ENCODE assay signal across 23 cellular contexts in the genomic region with DNA sequence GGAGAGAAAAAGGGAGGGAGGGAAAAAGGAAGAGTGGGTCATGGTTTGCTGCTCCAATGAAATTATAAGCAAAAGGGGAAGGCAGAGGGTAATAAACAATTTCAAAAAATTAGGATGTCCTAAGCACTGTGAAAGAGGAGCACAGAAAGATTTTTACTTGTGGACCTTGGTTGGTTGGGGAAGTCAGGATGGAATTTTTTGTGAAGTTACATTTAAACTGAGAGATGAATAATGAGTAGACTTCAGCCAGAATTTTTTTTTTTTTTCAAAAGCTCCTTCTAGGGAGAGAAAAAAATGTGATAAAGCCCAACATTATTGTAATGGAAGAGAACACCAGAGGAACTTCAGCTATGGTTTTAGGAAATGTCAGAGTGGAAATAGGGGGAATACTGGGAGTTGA.
"Had no signal": no experiment of that assay in that cellular context is flagged by ENCODE, and none has a peak within 500 bp of the region (broad histone marks: within the 10 kb centered on the region; RNA-seq: fewer than 3 reads in every experiment).

No MANE protein-coding gene starts in this region.

- H3K27me3 Mint-ChIP-seq: stimulated activated naive CD8-positive, alpha-beta T cell treated with anti-CD3 and anti-CD28 coated beads, Interleukin-15, amount 100 ng/mL, for 72 hours had no signal

- H3K4me3 Mint-ChIP-seq: naive thymus-derived CD8-positive, alpha-beta T cell; nephron progenitor cell; stimulated activated naive CD8-positive, alpha-beta T cell treated with anti-CD3 and anti-CD28 coated beads, Interleukin-15, amount 100 ng/mL, for 72 hours had no signal

- H3K27ac Mint-ChIP-seq: naive thymus-derived CD8-positive, alpha-beta T cell; nephron progenitor cell; stimulated activated naive CD8-positive, alpha-beta T cell treated with anti-CD3 and anti-CD28 coated beads, Interleukin-15, amount 100 ng/mL, for 72 hours had no signal

- H3K9me3 Mint-ChIP-seq: nephron progenitor cell had no signal

- H3K27me3 ChIP-seq: esophagus muscularis mucosa, gastrocnemius medialis, right atrium auricular region, suprapubic skin, transverse colon, upper lobe of right lung, uterus had no signal

- H3K4me3 ChIP-seq: esophagus muscularis mucosa, gastrocnemius medialis, lower lobe of right lung, prostate gland, right atrium auricular region, smooth muscle cell, suprapubic skin, transverse colon, upper lobe of right lung, uterus had no signal

- H3K4me1 ChIP-seq: esophagus muscularis mucosa, gastrocnemius medialis, lower lobe of right lung, prostate gland, right atrium auricular region, suprapubic skin, upper lobe of right lung, uterus had no signal

- H3K27ac ChIP-seq: esophagus muscularis mucosa, gastrocnemius medialis, lower lobe of right lung, prostate gland, right atrium auricular region, suprapubic skin, transverse colon, upper lobe of right lung, uterus had no signal

- H3K4me1 Mint-ChIP-seq: naive thymus-derived CD8-positive, alpha-beta T cell; nephron progenitor cell; stimulated activated naive CD8-positive, alpha-beta T cell treated with anti-CD3 and anti-CD28 coated beads, Interleukin-15, amount 100 ng/mL, for 72 hours had no signal

- H3K36me3 ChIP-seq: esophagus muscularis mucosa, gastrocnemius medialis, lower lobe of right lung, prostate gland, right atrium auricular region, suprapubic skin, transverse colon, upper lobe of right lung, uterus had no signal

- H3K9me3 ChIP-seq: esophagus muscularis mucosa, gastrocnemius medialis, lower lobe of right lung, prostate gland, right atrium auricular region, suprapubic skin, transverse colon, upper lobe of right lung, uterus had no signal

- DNase-seq: dermis blood vessel endothelial cell; effector memory CD4-positive, alpha-beta T cell; gastrocnemius medialis; head of caudate nucleus; left ventricle myocardium superior; lower lobe of right lung; naive thymus-derived CD8-positive, alpha-beta T cell; nephron progenitor cell; nucleus accumbens; stimulated activated CD4-positive, alpha-beta T cell treated with anti-CD3 and anti-CD28 coated beads, Interleukin-12 subunit alpha, Interleukin-12 subunit beta, amount 100 ng/mL, for 4 hours; stimulated activated CD4-positive, alpha-beta T cell treated with anti-CD3 and anti-CD28 coated beads, Interleukin-1b, Interleukin-23, amount 100 ng/mL, for 48 hours; stimulated activated CD4-positive, alpha-beta T cell treated with anti-CD3 and anti-CD28 coated beads, Interleukin-4, amount 100 ng/mL, for 1 hour; stimulated activated CD8-positive, alpha-beta memory T cell treated with anti-CD3 and anti-CD28 coated beads, Interleukin-4, amount 100 ng/mL, for 48 hours; stimulated activated naive CD4-positive, alpha-beta T cell; stimulated activated naive CD8-positive, alpha-beta T cell treated with anti-CD3 and anti-CD28 coated beads, Interleukin-15, amount 100 ng/mL, for 72 hours; transverse colon; upper lobe of right lung; uterus had no signal

- H3K36me3 Mint-ChIP-seq: naive thymus-derived CD8-positive, alpha-beta T cell had no signal
